Comparison of ENCODE assay signal across 15 cellular contexts in genomic region chr10:80502621-80503583, GRCh38. TPM values are rescaled to one million over a fixed set of nuclear protein-coding genes. Genes with fewer than 3 reads are reported as not detected.
DNase-seq lines count a peak whose midpoint lies in the region; ATAC-seq, FAIRE-seq and TF ChIP-seq lines count a peak whose summit lies in the region.
"Had no signal": no experiment of that assay in that cellular context is flagged by ENCODE, and none has a peak within 500 bp of the region (broad histone marks: within the 10 kb centered on the region; RNA-seq: fewer than 3 reads in every experiment).

No MANE protein-coding gene starts in this region.

- in situ Hi-C loops in K562 (cut with MboI) = loop anchor here (10.0 kb wide), 1 partner anchor 118 kb away; no protein-coding TSS in a partner anchor

- no peak overlapping the region for H2AFZ ChIP-seq in K562 (ENCODE audit: low read depth, low read length)

- H3K9ac ChIP-seq in K562 (ENCODE audit: insufficient read depth in 1 of 2, low read depth in 2 of 2, low read length in 2 of 2) = peak overlapping the region; percentile 32 to 61; a peak in 3 of 4 replicates

- POLR2A ChIA-PET in K562 (lab: Yijun Ruan, JAX) = interaction anchor here (0.9 to 3.2 kb wide), 6 partner anchors 12 to 59 kb away, joined by 3 to 16 read pairs (median 5); no protein-coding TSS in a partner anchor

- H3K79me2 ChIP-seq in K562 (ENCODE audit: control insufficient read depth, insufficient read depth, low read length) = peaks cover 92% of the 10 kb centered on the region

- peaks cover 68% of the 10 kb centered on the region for H3K36me3 ChIP-seq in K562 (ENCODE audit: control insufficient read depth, insufficient read depth, low read length)
- peaks cover 28% of the 10 kb centered on the region for H3K36me3 ChIP-seq in upper lobe of right lung
- H3K36me3 ChIP-seq: BE2C had no signal

- H3K4me3 Mint-ChIP-seq in activated naive CD4-positive, alpha-beta T cell treated with anti-CD3 and anti-CD28 coated beads for 36 hours = no peak overlapping the region
- no peak overlapping the region for H3K4me3 Mint-ChIP-seq in memory B cell

- ATAC-seq in K562 (no peak), memory B cell (ENCODE audit: low read depth) (no peak), upper lobe of right lung (no peak)

- H3K4me2 ChIP-seq in K562 (ENCODE audit: insufficient read depth, low read length) = peak overlapping the region; percentile 40

- 67% methylated on average over 13 of the region's 13 CpGs for WGBS in K562 (ENCODE audit: insufficient coverage, low coverage, missing lambda C conversion rate)

- no peak for FAIRE-seq in K562 (lab: Jason Lieb, UNC)
- FAIRE-seq: islet of Langerhans had no signal

- DNase-seq in activated naive CD4-positive, alpha-beta T cell treated with anti-CD3 and anti-CD28 coated beads for 36 hours = no peak
- DNase-seq in activated naive CD4-positive, alpha-beta T cell treated with anti-CD3 and anti-CD28 coated beads, Interleukin-2, amount 50 U/mL, for 16 hours = no peak
- peak in 1 of 4 experiments; percentile 24 for DNase-seq in K562 (ENCODE audit: extremely low read depth in 1 of 4, low spot score in 3 of 4)
- DNase-seq in memory B cell (ENCODE audit: low spot score in 2 of 2) = no peak
- no peak for DNase-seq in upper lobe of right lung
- no peak for DNase-seq in NAMALWA (ENCODE audit: low spot score)
- no peak for DNase-seq in NCI-H2227 (lab: John Stamatoyannopoulos, UW; ENCODE audit: unreplicated experiment)
- no peak for DNase-seq in coronary artery (ENCODE audit: low spot score)
- DNase-seq: BE2C, cortex of kidney, NCI-H526 treated with DMSO at 0.1 percent for 48 hours had no signal

- intact Hi-C loops in activated naive CD4-positive, alpha-beta T cell treated with anti-CD3 and anti-CD28 coated beads for 36 hours (cut with micrococcal nuclease) = no loop called here
- intact Hi-C loops in K562 (cut with micrococcal nuclease) = no loop called here
- intact Hi-C loops in upper lobe of right lung (cut with DNase I) = no loop called here

- peaks cover 7% of the 10 kb centered on the region for H3K9me1 ChIP-seq in K562 (ENCODE audit: control insufficient read depth, insufficient read depth, low read length)

- H3K9me3 ChIP-seq in K562 (replicated peaks; ENCODE audit: control insufficient read depth, insufficient read depth, low read depth, low read length) (no peaks in the 10 kb centered on the region), upper lobe of right lung (no peaks in the 10 kb centered on the region)
- H3K9me3 ChIP-seq: BE2C, tibial artery had no signal

- 0 out of 2 replicates have a peak, but pooled peaks have one; percentile 17 for TF ChIP-seq POLR2A in K562 (conservative IDR thresholded peaks at IDR 0.05)

- H3K36me3 Mint-ChIP-seq in activated naive CD4-positive, alpha-beta T cell treated with anti-CD3 and anti-CD28 coated beads for 36 hours (ENCODE audit: low read depth) = peaks cover 13% of the 10 kb centered on the region
- peaks cover 9% of the 10 kb centered on the region for H3K36me3 Mint-ChIP-seq in memory B cell

- no peak for TF ChIP-seq CTCF in K562 (IDR thresholded peaks at IDR 0.05 in 2 of 3, conservative IDR thresholded peaks at IDR 0.05 in 1 of 3; ENCODE audit: insufficient read depth in 2 of 3, low read depth in 1 of 3, low read length in 3 of 3)
- no peak for TF ChIP-seq CTCF in upper lobe of right lung (IDR thresholded peaks at IDR 0.05)
- no peak for TF ChIP-seq CTCF in coronary artery (IDR thresholded peaks at IDR 0.05)

- peaks cover 7% of the 10 kb centered on the region for H4K20me1 ChIP-seq in K562 (replicated peaks; ENCODE audit: control insufficient read depth, insufficient read depth, low read length)

- no peaks in the 10 kb centered on the region for H3K27me3 ChIP-seq in K562 (ENCODE audit: control insufficient read depth in 2 of 2, insufficient read depth in 2 of 2, low read length in 2 of 2)
- H3K27me3 ChIP-seq in upper lobe of right lung = no peaks in the 10 kb centered on the region
- H3K27me3 ChIP-seq: BE2C, tibial artery had no signal

- H3K9me3 Mint-ChIP-seq in activated naive CD4-positive, alpha-beta T cell treated with anti-CD3 and anti-CD28 coated beads for 36 hours = no peaks in the 10 kb centered on the region
- H3K9me3 Mint-ChIP-seq in memory B cell = no peaks in the 10 kb centered on the region

- H3K27ac ChIP-seq in K562 (ENCODE audit: extremely low read depth, low read depth, low read length) (peak overlapping the region; percentile 65), upper lobe of right lung (peak overlapping the region; percentile 36), coronary artery (peak overlapping the region in 1 of 2 donors; percentile 82)
- H3K27ac ChIP-seq: tibial artery had no signal

- no TSS peak for BruUV-seq in K562 (replicated peaks; lab: Mats Ljungman, UMichigan)

- H3K4me1 ChIP-seq in K562 (replicated peaks in 1 of 2; ENCODE audit: control insufficient read depth in 2 of 2, insufficient read depth in 2 of 2, low read length in 2 of 2) (peaks cover 73 to 81% of the 10 kb centered on the region in 2 experiments), upper lobe of right lung (peaks cover 94% of the 10 kb centered on the region)
- H3K4me1 ChIP-seq: BE2C had no signal

- no peak for TF ChIP-seq EP300 in K562 (IDR thresholded peaks at IDR 0.05; ENCODE audit: low read length)

- peaks cover 77% of the 10 kb centered on the region for H3K4me1 Mint-ChIP-seq in activated naive CD4-positive, alpha-beta T cell treated with anti-CD3 and anti-CD28 coated beads for 36 hours (ENCODE audit: low read depth)
- peaks cover 59% of the 10 kb centered on the region for H3K4me1 Mint-ChIP-seq in memory B cell

- H3K4me3 ChIP-seq in K562 (no peak overlapping the region), upper lobe of right lung (no peak overlapping the region), coronary artery (no peak overlapping the region)
- H3K4me3 ChIP-seq: tibial artery had no signal

- TF ChIP-seq RAD21 in K562 (CRISPR knock-in tag; conservative IDR thresholded peaks at IDR 0.05 in 1 of 2, IDR thresholded peaks at IDR 0.05 in 1 of 2) = no peak

- peak overlapping the region; percentile 97 for H3K27ac Mint-ChIP-seq in activated naive CD4-positive, alpha-beta T cell treated with anti-CD3 and anti-CD28 coated beads for 36 hours
- H3K27ac Mint-ChIP-seq in memory B cell = peak overlapping the region; percentile 82

- H3K27me3 Mint-ChIP-seq in activated naive CD4-positive, alpha-beta T cell treated with anti-CD3 and anti-CD28 coated beads for 36 hours (ENCODE audit: low read depth) = no peaks in the 10 kb centered on the region
- no peaks in the 10 kb centered on the region for H3K27me3 Mint-ChIP-seq in memory B cell

- CTCF ChIA-PET in activated naive CD4-positive, alpha-beta T cell treated with anti-CD3 and anti-CD28 coated beads for 36 hours (lab: Charles Lee) = interaction anchor here (0.8 to 21.2 kb wide), 7 partner anchors 9 to 119 kb away, joined by 4 to 916 read pairs (median 21); partner anchors contain the start of genes PRXL2A and TSPAN14
- CTCF ChIA-PET in K562 (lab: Yijun Ruan, JAX; ENCODE audit: low intra/inter-chr PET ratio) = interaction anchor here (5.5 kb wide), 1 partner anchor 57 kb away, joined by 79 read pairs; no protein-coding TSS in a partner anchor

TF ChIP-seq in K562, 482 proteins besides CTCF, POLR2A, EP300 and RAD21 (continues in another document):
- peak; percentile 93 for TF ChIP-seq ZNF24 (IDR thresholded peaks at IDR 0.05)

RNA-seq across cellular contexts. Expression of gene SH2D4B, which starts 34.8 kb away (rescaled TPM):
- under 1 TPM; 0.05 to 0.10 TPM for total RNA-seq in activated naive CD4-positive, alpha-beta T cell treated with anti-CD3 and anti-CD28 coated beads for 36 hours
- 0.09 TPM in 1 of 2 replicates, not detected in the other for total RNA-seq in K562 (2011; cell fraction: chromatin; rRNA removed; ENCODE audit: low replicate concordance)
- 0.26 TPM in 1 of 2 replicates, not detected in the other for total RNA-seq in K562 (2011; cell fraction: nucleolus; rRNA removed)
- 0.22 TPM in 1 of 2 replicates, not detected in the other for total RNA-seq in K562 (2011; cell fraction: nucleoplasm; rRNA removed)
- total RNA-seq in K562 (2014; rRNA removed) = 0.29 TPM in 1 of 2 replicates, not detected in the other
- total RNA-seq in K562 (2014; rRNA removed; fragmentation: Illumina TruSeq; extraction: Trizol) = 0.04 TPM in 1 of 2 replicates, not detected in the other
- 0.04 TPM in 2 replicates for total RNA-seq in K562 (2015; rRNA removed; fragmentation: Illumina TruSeq; extraction: Trizol)
- total RNA-seq in K562 (2021) = 0.13 TPM in 1 of 2 replicates, not detected in the other
- polyA plus RNA-seq in K562 (2011; rRNA removed) = 0.03 TPM in 1 of 2 replicates, not detected in the other
- not detected in 2 replicates for polyA plus RNA-seq in K562 (2011; cell fraction: cytosol; rRNA removed)
- 0.03 TPM in 1 of 2 replicates, not detected in the other for polyA plus RNA-seq in K562 (2011; cell fraction: nucleus; rRNA removed)
- polyA plus RNA-seq in K562 (2012) = 0.05 and 0.06 TPM in 2 replicates
- not detected in 2 replicates for polyA plus RNA-seq in K562 (2014; fragmentation: Illumina TruSeq; extraction: Trizol)
- under 1 TPM in 1 of 2 experiments, not detected in 1; 0.14 TPM for polyA plus RNA-seq in K562 (2014; fragmentation: Nextera tagmentation; extraction: Ambion mirVana)
- polyA plus RNA-seq in K562 (2014; rRNA removed) = not detected in 2 replicates
- polyA minus RNA-seq in K562 (2011; rRNA and poly(A)+ RNA removed) = not detected in 2 replicates
- polyA minus RNA-seq in K562 (2011; cell fraction: cytosol; rRNA and poly(A)+ RNA removed) = not detected in 2 replicates
- polyA minus RNA-seq in K562 (2011; cell fraction: nucleus; rRNA and poly(A)+ RNA removed) = not detected in 2 replicates
- total RNA-seq in upper lobe of right lung = 0.43 TPM
- total RNA-seq: H7, HT-29 had no signal

RNA-seq across cellular contexts. Expression of gene TSPAN14, which starts 48.8 kb away (rescaled TPM):
- 10 to 100 TPM; 33.5 to 35.5 TPM for total RNA-seq in activated naive CD4-positive, alpha-beta T cell treated with anti-CD3 and anti-CD28 coated beads for 36 hours
- 67.3 and 149 TPM in 2 replicates for total RNA-seq in K562 (2011; cell fraction: chromatin; rRNA removed; ENCODE audit: low replicate concordance)
- 99.9 and 106 TPM in 2 replicates for total RNA-seq in K562 (2011; cell fraction: nucleolus; rRNA removed)
- 117 and 138 TPM in 2 replicates for total RNA-seq in K562 (2011; cell fraction: nucleoplasm; rRNA removed)
- total RNA-seq in K562 (2014; rRNA removed) (22.4 and 33.3 TPM in 2 replicates), K562 (2014; rRNA removed; fragmentation: Illumina TruSeq; extraction: Trizol) (19.0 and 23.3 TPM in 2 replicates), K562 (2015; rRNA removed; fragmentation: Illumina TruSeq; extraction: Trizol) (22.5 and 24.4 TPM in 2 replicates), K562 (2021) (89.2 and 92.9 TPM in 2 replicates), upper lobe of right lung (157 TPM)
- polyA plus RNA-seq in K562 (2011; rRNA removed) (42.9 and 65.1 TPM in 2 replicates), K562 (2014; fragmentation: Illumina TruSeq; extraction: Trizol) (65.0 and 66.6 TPM in 2 replicates), K562 (2014; fragmentation: Nextera tagmentation; extraction: Ambion mirVana) (1 to 10 TPM; 5.8 to 6.6 TPM), K562 (2014; rRNA removed) (47.2 and 57.2 TPM in 2 replicates)
- 52.8 and 88.0 TPM in 2 replicates for polyA plus RNA-seq in K562 (2011; cell fraction: cytosol; rRNA removed)
- 52.2 and 85.9 TPM in 2 replicates for polyA plus RNA-seq in K562 (2011; cell fraction: nucleus; rRNA removed)
- 44.4 and 57.4 TPM in 2 replicates for polyA plus RNA-seq in K562 (2012)
- 21.6 and 45.5 TPM in 2 replicates for polyA minus RNA-seq in K562 (2011; rRNA and poly(A)+ RNA removed)
- 28.6 and 45.2 TPM in 2 replicates for polyA minus RNA-seq in K562 (2011; cell fraction: cytosol; rRNA and poly(A)+ RNA removed)
- polyA minus RNA-seq in K562 (2011; cell fraction: nucleus; rRNA and poly(A)+ RNA removed) = 20.1 and 21.1 TPM in 2 replicates
